ENCODE assay signal across 18 cellular contexts in genomic region chr18:12393998-12394397, GRCh38. TPM values are rescaled to one million over a fixed set of nuclear protein-coding genes. Genes with fewer than 3 reads are reported as not detected.
A peak's percentile ranks its signal among the peaks of the same experiment; 100 is the strongest.
DNase-seq lines count a peak whose midpoint lies in the region; ATAC-seq and TF ChIP-seq lines count a peak whose summit lies in the region.
"Had no signal": no experiment of that assay in that cellular context is flagged by ENCODE, and none has a peak within 500 bp of the region (broad histone marks: within the 10 kb centered on the region; RNA-seq: fewer than 3 reads in every experiment).

No MANE protein-coding gene starts in this region.

- H3K27ac ChIP-seq in colonic mucosa, result peak overlapping the region; percentile 24
- peak overlapping the region; percentile 56 to 59 for H3K27ac ChIP-seq in mucosa of rectum (ENCODE audit: low read depth in 2 of 2, low read length in 2 of 2)
- H3K27ac ChIP-seq: SJCRH30, skin epidermis had no signal

- TF ChIP-seq CTCF in colonic mucosa (IDR thresholded peaks at IDR 0.05), result no peak

- peak; percentile 40 for DNase-seq in Daoy (ENCODE audit: low read depth)
- peak; percentile 22 for DNase-seq in HT1080 (ENCODE audit: low read depth)
- peak; percentile 58 for DNase-seq in colonic mucosa
- no peak for DNase-seq in NCI-H2227 treated with DMSO at 0.1 percent for 48 hours (lab: John Stamatoyannopoulos, UW)
- DNase-seq in activated CD4-positive, alpha-beta T cell treated with anti-CD3 and anti-CD28 coated beads, Interleukin-2, amount 50 U/mL, for 1 hour, result no peak
- DNase-seq: activated CD4-positive, alpha-beta T cell treated with anti-CD3 and anti-CD28 coated beads, Interleukin-2, amount 10 ng/mL, durations not matched to agents 7 days and 5 days; activated CD8-positive, alpha-beta memory T cell treated with anti-CD3 and anti-CD28 coated beads, Interleukin-2, amount 10 ng/mL, durations not matched to agents 7 days and 5 days; DMS79; KG1; NCI-H2081; SJCRH30; stimulated activated CD4-positive, alpha-beta T cell treated with anti-CD3 and anti-CD28 coated beads, Interleukin-1b, Interleukin-23, amount 100 ng/mL, for 48 hours; stimulated activated naive CD8-positive, alpha-beta T cell treated with anti-CD3 and anti-CD28 coated beads, Interleukin-15, amount 100 ng/mL, for 72 hours had no signal

- H3K4me1 ChIP-seq in colonic mucosa (peaks cover 3% of the 10 kb centered on the region), mucosa of rectum (ENCODE audit: control insufficient read depth in 2 of 2, insufficient read depth in 2 of 2, low read length in 2 of 2) (peaks cover 5 to 8% of the 10 kb centered on the region in 2 donors)
- H3K4me1 ChIP-seq: HAP-1 had no signal

- H3K4me3 ChIP-seq in colonic mucosa (no peak overlapping the region), mucosa of rectum (ENCODE audit: low read length in 2 of 2) (peak overlapping the region in 1 of 2 donors; percentile 4)
- H3K4me3 ChIP-seq: HAP-1, SJCRH30, skin epidermis had no signal

- H3K27me3 ChIP-seq in colonic mucosa, result no peaks in the 10 kb centered on the region
- no peaks in the 10 kb centered on the region for H3K27me3 ChIP-seq in mucosa of rectum (ENCODE audit: control insufficient read depth in 2 of 2, insufficient read depth in 2 of 2, low read length in 2 of 2)
- H3K27me3 ChIP-seq: SJCRH30 had no signal

- intact Hi-C loops in colonic mucosa (cut with DNase I), result loop anchor here (10.0 kb wide), 1 partner anchor 141 kb away; no protein-coding TSS in a partner anchor

- H3K9ac ChIP-seq in colonic mucosa (ENCODE audit: low read depth in 2 of 2, low read length in 2 of 2) (no peak overlapping the region), mucosa of rectum (ENCODE audit: low read depth in 1 of 2, low read length in 2 of 2) (no peak overlapping the region)

- H3K9me3 ChIP-seq in colonic mucosa (no peaks in the 10 kb centered on the region), mucosa of rectum (ENCODE audit: control insufficient read depth in 2 of 2, low read length in 2 of 2) (no peaks in the 10 kb centered on the region)
- H3K9me3 ChIP-seq: HAP-1, SJCRH30 had no signal

- ATAC-seq in GM19463 (IDR thresholded peaks at IDR 0.05; ENCODE audit: unreplicated experiment), result no peak
- ATAC-seq: activated CD8-positive, alpha-beta memory T cell treated with anti-CD3 and anti-CD28 coated beads, Interleukin-2, amount 10 ng/mL, durations not matched to agents 7 days and 5 days; natural killer cell treated with Interleukin-12 subunit alpha and Interleukin-12 subunit beta and Interleukin-15 and Interleukin-18, amount 100 ng/mL, for 72 hours had no signal

- H3K36me3 ChIP-seq in colonic mucosa (no peaks in the 10 kb centered on the region), mucosa of rectum (ENCODE audit: control insufficient read depth in 2 of 2, insufficient read depth in 2 of 2, low read length in 2 of 2) (no peaks in the 10 kb centered on the region)
- H3K36me3 ChIP-seq: HAP-1, SJCRH30 had no signal

RNA-seq across cellular contexts. Expression of gene PRELID3A, which starts 13.7 kb away (rescaled TPM):
- total RNA-seq in Daoy (2014; rRNA removed; shearing (Covaris generic)), result 0.60 and 3.8 TPM in 2 replicates
- total RNA-seq in HT1080 (2014; rRNA removed; shearing (Covaris generic)), result 1.2 and 2.1 TPM in 2 replicates
- polyA plus RNA-seq in HT1080 (2015; cell fraction: cytosol; rRNA removed), result 1.6 TPM in 2 replicates
- polyA plus RNA-seq in HT1080 (2015; cell fraction: nucleus; rRNA removed), result 4.2 and 8.2 TPM in 2 replicates
- total RNA-seq in colonic mucosa, result 1 to 10 TPM; 1.6 to 5.6 TPM

RNA-seq across cellular contexts. Expression of gene AFG3L2, which starts 17.0 kb away (rescaled TPM):
- total RNA-seq in Daoy (2014; rRNA removed; shearing (Covaris generic)), result 54.3 and 64.2 TPM in 2 replicates
- total RNA-seq in HT1080 (2014; rRNA removed; shearing (Covaris generic)), result 71.5 and 75.6 TPM in 2 replicates
- 45.8 and 54.4 TPM in 2 replicates for polyA plus RNA-seq in HT1080 (2015; cell fraction: cytosol; rRNA removed)
- 53.6 and 57.5 TPM in 2 replicates for polyA plus RNA-seq in HT1080 (2015; cell fraction: nucleus; rRNA removed)
- total RNA-seq in colonic mucosa, result 100 to 1,000 TPM in 1 of 2 donors, 10 to 100 TPM in 1; 94.3 to 112 TPM

Comparison
In these comparisons a context has a peak if more than half of its experiments do, and no peak if none do; other contexts are left out.
1. DNase-seq: peak in Daoy (single experiment), HT1080 (single experiment) and colonic mucosa (single experiment); none in NCI-H2227 treated with DMSO at 0.1 percent for 48 hours (single experiment) and activated CD4-positive, alpha-beta T cell treated with anti-CD3 and anti-CD28 coated beads, Interleukin-2, amount 50 U/mL, for 1 hour (single experiment).